Comparison of ENCODE assay signal across 8 cellular contexts in genomic region chr17:44071772-44072171, GRCh38. TPM values are rescaled to one million over a fixed set of nuclear protein-coding genes. Genes with fewer than 3 reads are reported as not detected.
A peak's percentile ranks its signal among the peaks of the same experiment; 100 is the strongest.
DNase-seq lines count a peak whose midpoint lies in the region; ATAC-seq and TF ChIP-seq lines count a peak whose summit lies in the region.

No MANE protein-coding gene starts in this region.

- H3K27me3 ChIP-seq in heart left ventricle (no peaks in the 10 kb centered on the region), left lung (no peaks in the 10 kb centered on the region), upper lobe of right lung (no peaks in the 10 kb centered on the region)

- H3K27ac ChIP-seq in heart left ventricle (peak overlapping the region in 10 of 12 donors; percentile 36 to 94 (median 90)), left lung (peak overlapping the region; percentile 87 to 91), upper lobe of right lung (peak overlapping the region; percentile 85)

- no peak for TF ChIP-seq CTCF in heart left ventricle (IDR thresholded peaks at IDR 0.05)
- no peak for TF ChIP-seq CTCF in left lung (IDR thresholded peaks at IDR 0.05)
- no peak for TF ChIP-seq CTCF in upper lobe of right lung (IDR thresholded peaks at IDR 0.05)

- H3K36me3 ChIP-seq in heart left ventricle: peaks cover 0 to 36% (median 28%) of the 10 kb centered on the region in 9 donors
- peaks cover 0 to 30% of the 10 kb centered on the region in 2 donors for H3K36me3 ChIP-seq in left lung
- H3K36me3 ChIP-seq in upper lobe of right lung: peaks cover 28% of the 10 kb centered on the region

- H3K4me3 ChIP-seq in heart left ventricle (peak overlapping the region in 10 of 12 donors; percentile 66 to 85 (median 74)), left lung (peak overlapping the region; percentile 57 to 75), upper lobe of right lung (peak overlapping the region; percentile 76)

- intact Hi-C loops in heart left ventricle (cut with DNase I): loop anchor here in 5 of 10 donors (2.0 to 10.0 kb wide), 4 partner anchors 41 to 55 kb away; partner anchors contain the start of gene HDAC5 (in 1 of the 5)
- intact Hi-C loops in Right ventricle myocardium inferior (cut with DNase I): loop anchor here (2.0 to 5.0 kb wide), 3 partner anchors 25 to 51 kb away; partner anchors contain the start of gene HDAC5
- intact Hi-C loops in left lung (cut with DNase I): no loop called here
- intact Hi-C loops in upper lobe of right lung (cut with DNase I): no loop called here

- ATAC-seq in heart left ventricle: no peak
- no peak for ATAC-seq in Right ventricle myocardium inferior
- ATAC-seq in activated naive CD8-positive, alpha-beta T cell treated with anti-CD3 and anti-CD28 coated beads, Interleukin-2, amount 50 U/mL, for 24 hours: no peak
- no peak for ATAC-seq in left lung
- no peak for ATAC-seq in upper lobe of right lung
- no peak for ATAC-seq in GM21526 (IDR thresholded peaks at IDR 0.05; ENCODE audit: low FRiP score, unreplicated experiment)

- peak overlapping the region; percentile 97 for H3K4me3 Mint-ChIP-seq in activated naive CD8-positive, alpha-beta T cell treated with anti-CD3 and anti-CD28 coated beads, Interleukin-2, amount 50 U/mL, for 24 hours

- H3K9me3 Mint-ChIP-seq in activated naive CD8-positive, alpha-beta T cell treated with anti-CD3 and anti-CD28 coated beads, Interleukin-2, amount 50 U/mL, for 24 hours: no peaks in the 10 kb centered on the region

- DNase-seq in heart left ventricle: peak in 1 of 5 donors; percentile 37
- DNase-seq in Right ventricle myocardium inferior (ENCODE audit: missing footprints): no peak
- DNase-seq in activated naive CD8-positive, alpha-beta T cell treated with anti-CD3 and anti-CD28 coated beads, Interleukin-2, amount 50 U/mL, for 24 hours: no peak
- DNase-seq in left lung: no peak
- DNase-seq in upper lobe of right lung: no peak
- no peak for DNase-seq in activated CD4-positive, CD25-positive, alpha-beta regulatory T cell (lab: John Stamatoyannopoulos, UW)
- DNase-seq in retina: no peak

- H3K9me3 ChIP-seq in heart left ventricle (no peaks in the 10 kb centered on the region), left lung (no peaks in the 10 kb centered on the region), upper lobe of right lung (no peaks in the 10 kb centered on the region)

- no peak for TF ChIP-seq POLR2A in heart left ventricle (IDR thresholded peaks at IDR 0.05)

- peak overlapping the region; percentile 98 for H3K27ac Mint-ChIP-seq in activated naive CD8-positive, alpha-beta T cell treated with anti-CD3 and anti-CD28 coated beads, Interleukin-2, amount 50 U/mL, for 24 hours

- H3K4me1 Mint-ChIP-seq in activated naive CD8-positive, alpha-beta T cell treated with anti-CD3 and anti-CD28 coated beads, Interleukin-2, amount 50 U/mL, for 24 hours: peaks cover 38% of the 10 kb centered on the region

- 31 to 46% (median 37%) methylated on average over 2 of the region's 2 CpGs for WGBS in heart left ventricle, 4 donors

- peaks cover 5 to 44% (median 26%) of the 10 kb centered on the region in 12 donors for H3K4me1 ChIP-seq in heart left ventricle
- H3K4me1 ChIP-seq in left lung: peaks cover 17 to 45% of the 10 kb centered on the region in 2 donors
- H3K4me1 ChIP-seq in upper lobe of right lung: peaks cover 29% of the 10 kb centered on the region

- peaks cover 2% of the 10 kb centered on the region for H3K36me3 Mint-ChIP-seq in activated naive CD8-positive, alpha-beta T cell treated with anti-CD3 and anti-CD28 coated beads, Interleukin-2, amount 50 U/mL, for 24 hours (ENCODE audit: low read depth)

- H3K27me3 Mint-ChIP-seq in activated naive CD8-positive, alpha-beta T cell treated with anti-CD3 and anti-CD28 coated beads, Interleukin-2, amount 50 U/mL, for 24 hours: no peaks in the 10 kb centered on the region

RNA-seq across cellular contexts. Expression of gene G6PC3, which starts 1.2 kb away (rescaled TPM):
- 10 to 100 TPM; 28.5 to 46.5 (median 36.6) TPM for total RNA-seq in heart left ventricle
- polyA plus RNA-seq in heart left ventricle: 10 to 100 TPM; 52.4 to 75.1 TPM
- 30.4 TPM for total RNA-seq in Right ventricle myocardium inferior
- 10 to 100 TPM; 47.4 to 62.6 TPM for total RNA-seq in left lung
- 39.7 TPM for total RNA-seq in upper lobe of right lung

RNA-seq across cellular contexts. Expression of gene LSM12, which starts 5.3 kb away (rescaled TPM):
- total RNA-seq in heart left ventricle: 10 to 100 TPM; 38.4 to 55.6 (median 44.1) TPM
- polyA plus RNA-seq in heart left ventricle: 10 to 100 TPM; 30.8 to 41.2 TPM
- 47.6 TPM for total RNA-seq in Right ventricle myocardium inferior
- total RNA-seq in left lung: 10 to 100 TPM; 47.6 to 53.2 TPM
- 39.8 TPM for total RNA-seq in upper lobe of right lung

RNA-seq across cellular contexts. Expression of gene HDAC5, which starts 51.7 kb away (rescaled TPM):
- total RNA-seq in heart left ventricle (100 to 1,000 TPM in 2 of 9 donors, 10 to 100 TPM in 7; 54.6 to 283 (median 70.1) TPM), Right ventricle myocardium inferior (67.5 TPM), left lung (10 to 100 TPM; 28.0 to 43.5 TPM), upper lobe of right lung (55.3 TPM)
- 10 to 100 TPM; 64.2 to 91.0 TPM for polyA plus RNA-seq in heart left ventricle

RNA-seq across cellular contexts. Expression of gene TMEM101, which starts 57.0 kb away (rescaled TPM):
- total RNA-seq in heart left ventricle (10 to 100 TPM; 13.4 to 22.1 (median 19.3) TPM), Right ventricle myocardium inferior (21.5 TPM), left lung (10 to 100 TPM; 29.7 to 35.0 TPM), upper lobe of right lung (27.4 TPM)
- polyA plus RNA-seq in heart left ventricle: 10 to 100 TPM; 16.7 to 31.1 TPM
